In the genomic region with DNA sequence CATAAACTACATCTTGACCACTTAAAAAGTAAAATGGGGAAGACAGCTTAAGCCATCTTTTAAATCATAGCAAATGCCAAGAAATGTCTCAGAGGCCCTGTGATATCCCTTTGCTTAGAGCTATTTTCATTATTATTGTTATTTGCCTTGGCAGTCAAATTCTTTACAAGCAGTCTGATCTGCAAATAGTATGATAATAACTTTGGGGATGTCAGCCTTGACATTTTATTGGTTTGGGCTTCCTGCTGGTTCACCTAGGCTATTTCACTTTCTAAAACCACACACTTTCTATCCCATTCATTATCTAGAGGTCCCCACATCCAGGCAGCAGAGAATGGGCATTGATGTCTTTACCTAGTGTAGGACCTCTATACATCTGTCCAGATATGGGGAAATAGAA, we compare ENCODE assay signal across 35 cellular contexts.
"Had no signal": no experiment of that assay in that cellular context is flagged by ENCODE, and none has a peak within 500 bp of the region (broad histone marks: within the 10 kb centered on the region; RNA-seq: fewer than 3 reads in every experiment).

No MANE protein-coding gene starts in this region.

- H3K36me3 Mint-ChIP-seq: activated naive CD4-positive, alpha-beta T cell treated with anti-CD3 and anti-CD28 coated beads, Interleukin-2, amount 10 ng/mL, durations not matched to agents 7 days and 5 days; activated naive CD4-positive, alpha-beta T cell treated with anti-CD3 and anti-CD28 coated beads, Interleukin-2, amount 50 U/mL, for 24 hours; activated naive CD4-positive, alpha-beta T cell treated with anti-CD3 and anti-CD28 coated beads, Interleukin-2, amount 50 U/mL, for 72 hours; activated naive CD8-positive, alpha-beta T cell; activated naive CD8-positive, alpha-beta T cell treated with anti-CD3 and anti-CD28 coated beads for 36 hours; activated naive CD8-positive, alpha-beta T cell treated with anti-CD3 and anti-CD28 coated beads, Interleukin-2, amount 10 ng/mL, durations not matched to agents 7 days and 5 days; brain had no signal

- H3K27me3 Mint-ChIP-seq: activated naive CD4-positive, alpha-beta T cell treated with anti-CD3 and anti-CD28 coated beads, Interleukin-2, amount 10 ng/mL, durations not matched to agents 7 days and 5 days; activated naive CD4-positive, alpha-beta T cell treated with anti-CD3 and anti-CD28 coated beads, Interleukin-2, amount 50 U/mL, for 24 hours; activated naive CD8-positive, alpha-beta T cell; activated naive CD8-positive, alpha-beta T cell treated with anti-CD3 and anti-CD28 coated beads for 36 hours; activated naive CD8-positive, alpha-beta T cell treated with anti-CD3 and anti-CD28 coated beads, Interleukin-2, amount 10 ng/mL, durations not matched to agents 7 days and 5 days; activated naive CD8-positive, alpha-beta T cell treated with anti-CD3 and anti-CD28 coated beads, Interleukin-2, amount 50 U/mL, for 24 hours; activated T-cell treated with anti-CD3 and anti-CD28 coated beads, Interleukin-2, amount 50 U/mL, for 24 hours had no signal

- H3K27me3 ChIP-seq: adrenal gland, ascending aorta, brain microvascular endothelial cell, breast epithelium, cardiac muscle cell, colonic mucosa had no signal

- H3K27ac Mint-ChIP-seq: activated naive CD4-positive, alpha-beta T cell treated with anti-CD3 and anti-CD28 coated beads for 36 hours; activated naive CD4-positive, alpha-beta T cell treated with anti-CD3 and anti-CD28 coated beads, Interleukin-2, amount 10 ng/mL, durations not matched to agents 7 days and 5 days; activated naive CD4-positive, alpha-beta T cell treated with anti-CD3 and anti-CD28 coated beads, Interleukin-2, amount 50 U/mL, for 24 hours; activated naive CD4-positive, alpha-beta T cell treated with anti-CD3 and anti-CD28 coated beads, Interleukin-2, amount 50 U/mL, for 72 hours; activated naive CD8-positive, alpha-beta T cell; activated naive CD8-positive, alpha-beta T cell treated with anti-CD3 and anti-CD28 coated beads for 36 hours; activated naive CD8-positive, alpha-beta T cell treated with anti-CD3 and anti-CD28 coated beads, Interleukin-2, amount 10 ng/mL, durations not matched to agents 7 days and 5 days; activated naive CD8-positive, alpha-beta T cell treated with anti-CD3 and anti-CD28 coated beads, Interleukin-2, amount 50 U/mL, for 24 hours; activated T-cell treated with anti-CD3 and anti-CD28 coated beads, Interleukin-2, amount 50 U/mL, for 24 hours; activated T-cell treated with anti-CD3 and anti-CD28 coated beads, Interleukin-2, amount 50 U/mL, for 72 hours; activated T-helper 1 cell treated with anti-CD3 and anti-CD28 coated beads, Interleukin-12 subunit alpha, Interleukin-12 subunit beta, Interleukin-2, Interleukin-4 antibody, amounts not matched to agents 30 ng/mL and 10 ng/mL and 1 ng/mL, durations not matched to agents 14 hours and 24 hours and 36 hours; activated T-helper 17 cell treated with anti-CD3 and anti-CD28 coated beads, Interleukin-2, amount 50 U/mL, for 72 hours; activated T-helper 2 cell treated with anti-CD3 and anti-CD28 coated beads, Interferon-gamma antibody, Interleukin-2, Interleukin-4, amounts not matched to agents 10 μg/mL and 5 μg/mL and 100 μg/mL, durations not matched to agents 14 hours and 24 hours and 36 hours; brain had no signal

- H3K9me3 Mint-ChIP-seq: activated naive CD4-positive, alpha-beta T cell treated with anti-CD3 and anti-CD28 coated beads, Interleukin-2, amount 10 ng/mL, durations not matched to agents 7 days and 5 days; activated naive CD8-positive, alpha-beta T cell treated with anti-CD3 and anti-CD28 coated beads for 36 hours; activated T-cell treated with anti-CD3 and anti-CD28 coated beads, Interleukin-2, amount 50 U/mL, for 24 hours; activated T-cell treated with anti-CD3 and anti-CD28 coated beads, Interleukin-2, amount 50 U/mL, for 4 hours; central memory CD8-positive, alpha-beta T cell had no signal

- DNase-seq: activated effector memory CD4-positive, alpha-beta T cell treated with anti-CD3 and anti-CD28 coated beads, Interleukin-2, amount 50 U/mL, for 16 hours; activated effector memory CD4-positive, alpha-beta T cell treated with Interleukin-2 at 50 U/mL for 16 hours; activated gamma-delta T cell; activated naive CD4-positive, alpha-beta T cell; activated naive CD4-positive, alpha-beta T cell treated with anti-CD3 and anti-CD28 coated beads for 36 hours; activated naive CD4-positive, alpha-beta T cell treated with anti-CD3 and anti-CD28 coated beads, Interleukin-2, amount 10 ng/mL, durations not matched to agents 7 days and 5 days; activated naive CD4-positive, alpha-beta T cell treated with anti-CD3 and anti-CD28 coated beads, Interleukin-2, amount 50 U/mL, for 16 hours; activated naive CD4-positive, alpha-beta T cell treated with Interleukin-2 at 50 U/mL for 16 hours; activated naive CD8-positive, alpha-beta T cell treated with anti-CD3 and anti-CD28 coated beads for 36 hours; activated naive CD8-positive, alpha-beta T cell treated with anti-CD3 and anti-CD28 coated beads, Interleukin-2, amount 10 ng/mL, durations not matched to agents 7 days and 5 days; activated naive CD8-positive, alpha-beta T cell treated with anti-CD3 and anti-CD28 coated beads, Interleukin-2, amount 50 U/mL, for 24 hours; activated T-cell treated with anti-CD3 and anti-CD28 coated beads, Interleukin-2, amount 50 U/mL, for 24 hours; activated T-cell treated with anti-CD3 and anti-CD28 coated beads, Interleukin-2, amount 50 U/mL, for 4 hours; activated T-cell treated with anti-CD3 and anti-CD28 coated beads, Interleukin-2, amount 50 U/mL, for 48 hours; activated T-cell treated with anti-CD3 and anti-CD28 coated beads, Interleukin-2, amount 50 U/mL, for 72 hours; adrenal gland; amniotic stem cell; amygdala; anterior cingulate cortex; aorta; brain microvascular endothelial cell; central memory CD4-positive, alpha-beta T cell; cerebellar nuclear complex; colonic mucosa had no signal

- H3K4me1 Mint-ChIP-seq: activated naive CD4-positive, alpha-beta T cell treated with anti-CD3 and anti-CD28 coated beads, Interleukin-2, amount 10 ng/mL, durations not matched to agents 7 days and 5 days; activated naive CD4-positive, alpha-beta T cell treated with anti-CD3 and anti-CD28 coated beads, Interleukin-2, amount 50 U/mL, for 24 hours; activated naive CD8-positive, alpha-beta T cell treated with anti-CD3 and anti-CD28 coated beads for 36 hours; activated naive CD8-positive, alpha-beta T cell treated with anti-CD3 and anti-CD28 coated beads, Interleukin-2, amount 10 ng/mL, durations not matched to agents 7 days and 5 days; activated naive CD8-positive, alpha-beta T cell treated with anti-CD3 and anti-CD28 coated beads, Interleukin-2, amount 50 U/mL, for 24 hours; activated T-helper 17 cell treated with anti-CD3 and anti-CD28 coated beads, Interleukin-2, amount 50 U/mL, for 72 hours; central memory CD8-positive, alpha-beta T cell had no signal

- H3K4me3 ChIP-seq: adrenal gland, ascending aorta, breast epithelium, cardiac muscle cell, colonic mucosa had no signal

- H3K4me1 ChIP-seq: adrenal gland, ascending aorta, breast epithelium, colonic mucosa had no signal

- H3K36me3 ChIP-seq: adrenal gland, ascending aorta, brain microvascular endothelial cell, breast epithelium, cardiac muscle cell, colonic mucosa had no signal

- H3K4me3 Mint-ChIP-seq: activated naive CD4-positive, alpha-beta T cell treated with anti-CD3 and anti-CD28 coated beads for 36 hours; activated naive CD4-positive, alpha-beta T cell treated with anti-CD3 and anti-CD28 coated beads, Interleukin-2, amount 10 ng/mL, durations not matched to agents 7 days and 5 days; activated naive CD4-positive, alpha-beta T cell treated with anti-CD3 and anti-CD28 coated beads, Interleukin-2, amount 50 U/mL, for 24 hours; activated naive CD8-positive, alpha-beta T cell; activated naive CD8-positive, alpha-beta T cell treated with anti-CD3 and anti-CD28 coated beads for 36 hours; activated naive CD8-positive, alpha-beta T cell treated with anti-CD3 and anti-CD28 coated beads, Interleukin-2, amount 10 ng/mL, durations not matched to agents 7 days and 5 days; activated naive CD8-positive, alpha-beta T cell treated with anti-CD3 and anti-CD28 coated beads, Interleukin-2, amount 50 U/mL, for 24 hours; activated T-cell treated with anti-CD3 and anti-CD28 coated beads, Interleukin-2, amount 50 U/mL, for 24 hours; activated T-cell treated with anti-CD3 and anti-CD28 coated beads, Interleukin-2, amount 50 U/mL, for 4 hours; activated T-cell treated with anti-CD3 and anti-CD28 coated beads, Interleukin-2, amount 50 U/mL, for 72 hours; activated T-helper 1 cell treated with anti-CD3 and anti-CD28 coated beads, Interleukin-12 subunit alpha, Interleukin-12 subunit beta, Interleukin-2, Interleukin-4 antibody, amounts not matched to agents 30 ng/mL and 10 ng/mL and 1 ng/mL, durations not matched to agents 14 hours and 24 hours and 36 hours; activated T-helper 17 cell treated with anti-CD3 and anti-CD28 coated beads, Interleukin-2, amount 50 U/mL, for 72 hours; brain; central memory CD8-positive, alpha-beta T cell had no signal

- ATAC-seq: activated naive CD4-positive, alpha-beta T cell treated with anti-CD3 and anti-CD28 coated beads, Interleukin-2, amount 50 U/mL, for 72 hours; activated naive CD8-positive, alpha-beta T cell treated with anti-CD3 and anti-CD28 coated beads, Interleukin-2, amount 50 U/mL, for 24 hours; activated T-cell treated with anti-CD3 and anti-CD28 coated beads, Interleukin-2, amount 50 U/mL, for 4 hours; activated T-cell treated with anti-CD3 and anti-CD28 coated beads, Interleukin-2, amount 50 U/mL, for 72 hours; activated T-helper 17 cell treated with anti-CD3 and anti-CD28 coated beads, Interleukin-2, amount 50 U/mL, for 72 hours had no signal

- H3K9me3 ChIP-seq: adrenal gland, ascending aorta, breast epithelium, colonic mucosa had no signal

- H3K27ac ChIP-seq: adrenal gland, ascending aorta, brain microvascular endothelial cell, breast epithelium, cardiac muscle cell, colonic mucosa had no signal
